Comparison of ENCODE assay signal across 14 cellular contexts in the genomic region with DNA sequence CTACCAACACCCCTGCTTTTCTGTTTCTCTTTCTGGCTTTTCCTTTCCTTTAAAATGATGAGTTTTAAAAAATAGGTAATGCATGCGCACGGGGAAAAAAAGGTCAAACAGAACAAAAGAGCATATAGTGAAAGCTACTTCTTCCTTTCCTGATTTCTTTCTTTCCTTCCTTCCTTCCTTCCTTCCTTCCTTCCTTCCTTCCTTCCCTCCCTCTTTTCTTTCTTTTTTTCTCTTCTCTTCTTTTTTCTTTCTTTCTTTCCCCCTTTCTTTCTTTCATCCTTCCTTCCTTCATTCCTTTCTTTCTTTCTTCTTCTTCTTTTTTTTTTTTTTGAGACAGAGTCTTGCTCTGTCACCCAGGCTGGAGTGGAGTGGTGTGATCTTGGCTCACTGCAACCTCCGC. TPM values are rescaled to one million over a fixed set of nuclear protein-coding genes. Genes with fewer than 3 reads are reported as not detected.
A peak's percentile ranks its signal among the peaks of the same experiment; 100 is the strongest.
DNase-seq lines count a peak whose midpoint lies in the region; ATAC-seq, FAIRE-seq and TF ChIP-seq lines count a peak whose summit lies in the region.
"Not testable (repeated sequence)": the region's sequence is repeated elsewhere in the genome, so short reads cannot be mapped to it uniquely, and the experiment has no call there.
"Had no signal": no experiment of that assay in that cellular context is flagged by ENCODE, and none has a peak within 500 bp of the region (broad histone marks: within the 10 kb centered on the region; RNA-seq: fewer than 3 reads in every experiment).

No MANE protein-coding gene starts in this region.

- CTCF ChIA-PET in WTC11 (lab: Charles Lee); K562 (lab: Yijun Ruan, JAX; ENCODE audit: low intra/inter-chr PET ratio): not testable (repeated sequence)

- not testable (repeated sequence) for BruUV-seq in K562 (replicated peaks; lab: Mats Ljungman, UMichigan)

- not testable (repeated sequence) for H3K27me3 ChIP-seq in BLaER1 treated with 17β-estradiol and CSF1 and Interleukin-3, amounts not matched to agents 10 nM and 100 nM
- peaks cover 0 to 34% of the 10 kb centered on the region in 2 experiments; a peak in 4 of 5 replicates for H3K27me3 ChIP-seq in K562 (ENCODE audit: control insufficient read depth in 2 of 2, insufficient read depth in 2 of 2, low read length in 2 of 2)

- H3K27ac ChIP-seq in BLaER1 treated with 17β-estradiol and CSF1 and Interleukin-3, amounts not matched to agents 10 nM and 100 nM; K562 (ENCODE audit: extremely low read depth, low read depth, low read length): not testable (repeated sequence)

- FAIRE-seq in K562 (lab: Jason Lieb, UNC): not testable (repeated sequence)

- not testable (repeated sequence) for H2AFZ ChIP-seq in K562 (ENCODE audit: low read depth, low read length)

- H3K36me3 ChIP-seq in BLaER1 treated with 17β-estradiol and CSF1 and Interleukin-3, amounts not matched to agents 10 nM and 100 nM; K562 (ENCODE audit: control insufficient read depth, insufficient read depth, low read length): not testable (repeated sequence)

- H3K4me2 ChIP-seq in BLaER1 treated with 17β-estradiol and CSF1 and Interleukin-3, amounts not matched to agents 10 nM and 100 nM: peak overlapping the region in 9 of 11 experiments; percentile 43 to 86 (median 73); a peak in 17 of 22 replicates
- not testable (repeated sequence) for H3K4me2 ChIP-seq in K562 (ENCODE audit: insufficient read depth, low read length)

- POLR2A ChIA-PET in WTC11 (lab: Charles Lee): interaction anchor here (0.8 to 1.2 kb wide), 2 partner anchors 27 to 97 kb away, joined by 4 read pairs; no protein-coding TSS in a partner anchor
- POLR2A ChIA-PET in K562 (lab: Yijun Ruan, JAX): not testable (repeated sequence)

- H3K27me3 Mint-ChIP-seq in WTC11 (ENCODE audit: low read depth); nephron progenitor cell (ENCODE audit: low read depth, poor library complexity); stimulated activated memory B cell treated with anti-CD40 and anti-IgM and Interleukin-4, amounts not matched to agents 10 μg/mL and 1 μg/mL and 100 μg/mL, for 72 hours: not testable (repeated sequence)

- TF ChIP-seq EP300 in K562 (IDR thresholded peaks at IDR 0.05; ENCODE audit: low read length): not testable (repeated sequence)

- TF ChIP-seq RAD21 in K562 (CRISPR knock-in tag; conservative IDR thresholded peaks at IDR 0.05 in 1 of 2, IDR thresholded peaks at IDR 0.05 in 1 of 2): not testable (repeated sequence)

- in situ Hi-C loops in K562 (cut with MboI): not testable (repeated sequence)

- H3K79me2 ChIP-seq in K562 (ENCODE audit: control insufficient read depth, insufficient read depth, low read length): not testable (repeated sequence)

- not testable (repeated sequence) for H3K4me3 Mint-ChIP-seq in WTC11, nephron progenitor cell
- peak overlapping the region; percentile 8 for H3K4me3 Mint-ChIP-seq in stimulated activated memory B cell treated with anti-CD40 and anti-IgM and Interleukin-4, amounts not matched to agents 10 μg/mL and 1 μg/mL and 100 μg/mL, for 72 hours

- DNase-seq in WTC11 (ENCODE audit: low spot score); K562 (ENCODE audit: extremely low read depth in 1 of 4, low spot score in 3 of 4); nephron progenitor cell: not testable (repeated sequence)

- not testable (repeated sequence) for H3K9me3 ChIP-seq in BLaER1 treated with 17β-estradiol and CSF1 and Interleukin-3, amounts not matched to agents 10 nM and 100 nM (replicated peaks in 1 of 11); K562 (replicated peaks; ENCODE audit: control insufficient read depth, insufficient read depth, low read depth, low read length)

- not testable (repeated sequence) for ATAC-seq in WTC11; K562; stimulated activated memory B cell treated with anti-CD40 and anti-IgM and Interleukin-4, amounts not matched to agents 10 μg/mL and 1 μg/mL and 100 μg/mL, for 72 hours

- not testable (repeated sequence) for H3K36me3 Mint-ChIP-seq in WTC11; nephron progenitor cell (ENCODE audit: low read depth); stimulated activated memory B cell treated with anti-CD40 and anti-IgM and Interleukin-4, amounts not matched to agents 10 μg/mL and 1 μg/mL and 100 μg/mL, for 72 hours

- WGBS in K562 (ENCODE audit: insufficient coverage, low coverage, missing lambda C conversion rate): 0% methylated on average over 2 of the region's 3 CpGs

- not testable (repeated sequence) for H3K9me3 Mint-ChIP-seq in WTC11; nephron progenitor cell; stimulated activated memory B cell treated with anti-CD40 and anti-IgM and Interleukin-4, amounts not matched to agents 10 μg/mL and 1 μg/mL and 100 μg/mL, for 72 hours

- H3K9ac ChIP-seq in BLaER1 treated with 17β-estradiol and CSF1 and Interleukin-3, amounts not matched to agents 10 nM and 100 nM; K562 (ENCODE audit: insufficient read depth in 1 of 2, low read depth in 2 of 2, low read length in 2 of 2): not testable (repeated sequence)

- H3K4me3 ChIP-seq in BLaER1 treated with 17β-estradiol and CSF1 and Interleukin-3, amounts not matched to agents 10 nM and 100 nM; K562: not testable (repeated sequence)

- H3K4me1 Mint-ChIP-seq in WTC11 (peaks cover 20% of the 10 kb centered on the region), nephron progenitor cell (peaks cover 24% of the 10 kb centered on the region)
- not testable (repeated sequence) for H3K4me1 Mint-ChIP-seq in stimulated activated memory B cell treated with anti-CD40 and anti-IgM and Interleukin-4, amounts not matched to agents 10 μg/mL and 1 μg/mL and 100 μg/mL, for 72 hours

- H3K27ac Mint-ChIP-seq in WTC11: not testable (repeated sequence)
- H3K27ac Mint-ChIP-seq in nephron progenitor cell: peak overlapping the region; percentile 7
- H3K27ac Mint-ChIP-seq in stimulated activated memory B cell treated with anti-CD40 and anti-IgM and Interleukin-4, amounts not matched to agents 10 μg/mL and 1 μg/mL and 100 μg/mL, for 72 hours: peak overlapping the region; percentile 22

- intact Hi-C loops in K562 (cut with micrococcal nuclease): not testable (repeated sequence)

- H3K9me1 ChIP-seq in K562 (ENCODE audit: control insufficient read depth, insufficient read depth, low read length): not testable (repeated sequence)

- TF ChIP-seq POLR2A in K562 (conservative IDR thresholded peaks at IDR 0.05): not testable (repeated sequence)

- not testable (repeated sequence) for TF ChIP-seq CTCF in WTC11 (IDR thresholded peaks at IDR 0.05); K562 (IDR thresholded peaks at IDR 0.05 in 2 of 3, conservative IDR thresholded peaks at IDR 0.05 in 1 of 3; ENCODE audit: insufficient read depth in 2 of 3, low read depth in 1 of 3, low read length in 3 of 3); nephron progenitor cell (IDR thresholded peaks at IDR 0.05)

- H4K20me1 ChIP-seq in BLaER1 treated with 17β-estradiol and CSF1 and Interleukin-3, amounts not matched to agents 10 nM and 100 nM; K562 (replicated peaks; ENCODE audit: control insufficient read depth, insufficient read depth, low read length): not testable (repeated sequence)

- peaks cover 0 to 31% (median 21%) of the 10 kb centered on the region in 10 experiments; a peak in 17 of 20 replicates for H3K4me1 ChIP-seq in BLaER1 treated with 17β-estradiol and CSF1 and Interleukin-3, amounts not matched to agents 10 nM and 100 nM
- H3K4me1 ChIP-seq in K562 (replicated peaks in 1 of 2; ENCODE audit: control insufficient read depth in 2 of 2, insufficient read depth in 2 of 2, low read length in 2 of 2): not testable (repeated sequence)

RNA-seq across cellular contexts. Expression of a gene that starts 35.5 kb away (rescaled TPM):
- total RNA-seq in WTC11 (2021): 1.4 to 1.9 TPM (median 1.5 TPM) in 3 replicates
- not detected in 2 replicates for total RNA-seq in K562 (2011; cell fraction: chromatin; rRNA removed; ENCODE audit: low replicate concordance)
- total RNA-seq in K562 (2011; cell fraction: nucleolus; rRNA removed): not detected in 2 replicates
- not detected in 2 replicates for total RNA-seq in K562 (2011; cell fraction: nucleoplasm; rRNA removed)
- total RNA-seq in K562 (2014; rRNA removed): not detected in 2 replicates
- not detected in 2 replicates for total RNA-seq in K562 (2014; rRNA removed; fragmentation: Illumina TruSeq; extraction: Trizol)
- not detected in 2 replicates for total RNA-seq in K562 (2015; rRNA removed; fragmentation: Illumina TruSeq; extraction: Trizol)
- not detected in 2 replicates for total RNA-seq in K562 (2021)
- not detected in 2 replicates for polyA plus RNA-seq in K562 (2011; rRNA removed)
- polyA plus RNA-seq in K562 (2011; cell fraction: cytosol; rRNA removed): not detected in 2 replicates
- polyA plus RNA-seq in K562 (2011; cell fraction: nucleus; rRNA removed): not detected in 2 replicates
- not detected in 2 replicates for polyA plus RNA-seq in K562 (2012)
- polyA plus RNA-seq in K562 (2014; fragmentation: Illumina TruSeq; extraction: Trizol): not detected in 2 replicates
- not detected for polyA plus RNA-seq in K562 (2014; fragmentation: Nextera tagmentation; extraction: Ambion mirVana)
- polyA plus RNA-seq in K562 (2014; rRNA removed): not detected in 2 replicates
- polyA minus RNA-seq in K562 (2011; rRNA and poly(A)+ RNA removed): not detected in 2 replicates
- polyA minus RNA-seq in K562 (2011; cell fraction: cytosol; rRNA and poly(A)+ RNA removed): not detected in 2 replicates
- polyA minus RNA-seq in K562 (2011; cell fraction: nucleus; rRNA and poly(A)+ RNA removed): not detected in 2 replicates
- total RNA-seq: A673; CD4-positive, alpha-beta memory T cell; CD4-positive, CD25-positive, alpha-beta regulatory T cell; CD8-positive, alpha-beta memory T cell; Daoy; G401; GM12878 had no signal
- polyA plus RNA-seq: AG04450; CD14-positive monocyte; CD4-positive, alpha-beta memory T cell; CD4-positive, CD25-positive, alpha-beta regulatory T cell; CD8-positive, alpha-beta memory T cell had no signal

RNA-seq across cellular contexts. Expression of a gene that starts 42.2 kb away (rescaled TPM):
- total RNA-seq in WTC11 (2021) (106 to 130 TPM (median 128 TPM) in 3 replicates), K562 (2014; rRNA removed) (0.05 TPM in 1 of 2 replicates, not detected in the other), K562 (2014; rRNA removed; fragmentation: Illumina TruSeq; extraction: Trizol) (not detected in 2 replicates), K562 (2015; rRNA removed; fragmentation: Illumina TruSeq; extraction: Trizol) (not detected in 2 replicates), K562 (2021) (0.09 and 0.11 TPM in 2 replicates)
- total RNA-seq in K562 (2011; cell fraction: chromatin; rRNA removed; ENCODE audit: low replicate concordance): 0.23 TPM in 1 of 2 replicates, not detected in the other
- total RNA-seq in K562 (2011; cell fraction: nucleolus; rRNA removed): 0.17 and 0.39 TPM in 2 replicates
- not detected in 2 replicates for total RNA-seq in K562 (2011; cell fraction: nucleoplasm; rRNA removed)
- polyA plus RNA-seq in K562 (2011; rRNA removed) (0.06 TPM in 1 of 2 replicates, not detected in the other), K562 (2014; fragmentation: Illumina TruSeq; extraction: Trizol) (not detected in 2 replicates), K562 (2014; fragmentation: Nextera tagmentation; extraction: Ambion mirVana) (not detected), K562 (2014; rRNA removed) (not detected in 2 replicates)
- 0.01 and 0.09 TPM in 2 replicates for polyA plus RNA-seq in K562 (2011; cell fraction: cytosol; rRNA removed)
- not detected in 2 replicates for polyA plus RNA-seq in K562 (2011; cell fraction: nucleus; rRNA removed)
- polyA plus RNA-seq in K562 (2012): not detected in 2 replicates
- not detected in 2 replicates for polyA minus RNA-seq in K562 (2011; rRNA and poly(A)+ RNA removed)
- polyA minus RNA-seq in K562 (2011; cell fraction: cytosol; rRNA and poly(A)+ RNA removed): not detected in 2 replicates
- polyA minus RNA-seq in K562 (2011; cell fraction: nucleus; rRNA and poly(A)+ RNA removed): not detected in 2 replicates
- total RNA-seq: A673; CD4-positive, alpha-beta memory T cell; CD4-positive, CD25-positive, alpha-beta regulatory T cell; CD8-positive, alpha-beta memory T cell; Daoy; G401 had no signal
- polyA plus RNA-seq: AG04450; CD14-positive monocyte; CD4-positive, alpha-beta memory T cell; CD4-positive, CD25-positive, alpha-beta regulatory T cell; CD8-positive, alpha-beta memory T cell; GM12878 had no signal

Comparison
In these comparisons a context has a peak if more than half of its experiments do, and no peak if none do; other contexts are left out.
1. RNA of a gene that starts 42.2 kb away (total RNA-seq): 106 to 130 TPM in WTC11; 0.05 to 0.39 TPM in K562; every median in the first group is over 10 times any median in the second.